1 cellular context compared by ENCODE assay signal in genomic region chr9:134066546-134066922, GRCh38.
TF ChIP-seq lines count a peak whose summit lies in the region.

No MANE protein-coding gene starts in this region.

TF ChIP-seq in SK-N-SH, 30 proteins besides CTCF, POLR2A, EP300 and RAD21 (continued from another document):
- TF ChIP-seq MAX (IDR thresholded peaks at IDR 0.05; ENCODE audit: low read depth) (no peak), NFIC (IDR thresholded peaks at IDR 0.05; ENCODE audit: borderline replicate concordance) (no peak), TCF12 (IDR thresholded peaks at IDR 0.05) (no peak), FOXM1 (IDR thresholded peaks at IDR 0.05; ENCODE audit: low read depth) (no peak), POLR2AphosphoS5 (IDR thresholded peaks at IDR 0.05; ENCODE audit: low read depth, low read length) (no peak), NRF1 (IDR thresholded peaks at IDR 0.05; ENCODE audit: low read depth, low read length) (no peak), CHD2 (IDR thresholded peaks at IDR 0.05; ENCODE audit: low read length, partially characterized antibody) (no peak), FOSL2 (IDR thresholded peaks at IDR 0.05; ENCODE audit: borderline replicate concordance, low read depth) (no peak), GATA2 (CRISPR knock-in tag; IDR thresholded peaks at IDR 0.05) (no peak), RCOR1 (IDR thresholded peaks at IDR 0.05; ENCODE audit: low read length) (no peak)
- TF ChIP-seq, protein P1, sequence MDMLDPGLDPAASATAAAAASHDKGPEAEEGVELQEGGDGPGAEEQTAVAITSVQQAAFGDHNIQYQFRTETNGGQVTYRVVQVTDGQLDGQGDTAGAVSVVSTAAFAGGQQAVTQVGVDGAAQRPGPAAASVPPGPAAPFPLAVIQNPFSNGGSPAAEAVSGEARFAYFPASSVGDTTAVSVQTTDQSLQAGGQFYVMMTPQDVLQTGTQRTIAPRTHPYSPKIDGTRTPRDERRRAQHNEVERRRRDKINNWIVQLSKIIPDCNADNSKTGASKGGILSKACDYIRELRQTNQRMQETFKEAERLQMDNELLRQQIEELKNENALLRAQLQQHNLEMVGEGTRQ (IDR thresholded peaks at IDR 0.05; ENCODE audit: borderline replicate concordance, low read depth, low read length), result no peak
TF ChIP-seq in SK-N-SH: peak in this region for 0.
